9 cellular contexts compared by ENCODE assay signal in genomic region chr19:14494910-14495677, GRCh38. TPM values are rescaled to one million over a fixed set of nuclear protein-coding genes. Genes with fewer than 3 reads are reported as not detected.
A peak's percentile ranks its signal among the peaks of the same experiment; 100 is the strongest.
DNase-seq lines count a peak whose midpoint lies in the region; ATAC-seq, FAIRE-seq and TF ChIP-seq lines count a peak whose summit lies in the region.
"Had no signal": no experiment of that assay in that cellular context is flagged by ENCODE, and none has a peak within 500 bp of the region (broad histone marks: within the 10 kb centered on the region; RNA-seq: fewer than 3 reads in every experiment).

No MANE protein-coding gene starts in this region.

- H3K4me3 ChIP-seq in A673 (ENCODE audit: low read depth, low read length, poor library complexity, severe bottlenecking) (peak overlapping the region; percentile 81), mononuclear cell (ENCODE audit: low read length) (peak overlapping the region; percentile 6)

- H3K4me1 Mint-ChIP-seq in HFFc6 (ENCODE audit: low read depth), result peaks cover 35% of the 10 kb centered on the region

- no peak for DNase-seq in A673 (ENCODE audit: low spot score)
- DNase-seq in HFFc6, result no peak
- peak in 1 of 61 donors; percentile 9 for DNase-seq in caudate nucleus (lab: John Stamatoyannopoulos, UW)
- no peak for DNase-seq in stimulated activated CD4-positive, alpha-beta T cell treated with anti-CD3 and anti-CD28 coated beads, Interleukin-15, amount 100 ng/mL, for 24 hours
- DNase-seq in urothelium cell line (ENCODE audit: low spot score), result no peak
- DNase-seq in KG1 (lab: John Stamatoyannopoulos, UW), result no peak

- TF ChIP-seq CTCF in A673 (conservative IDR thresholded peaks at IDR 0.05; ENCODE audit: low read depth, low read length) (no peak), HFFc6 (IDR thresholded peaks at IDR 0.05) (no peak; the same call in 1 of the 2 replicates)

- peaks cover 21% of the 10 kb centered on the region for H3K36me3 Mint-ChIP-seq in HFFc6 (ENCODE audit: low read depth)

- peak overlapping the region; percentile 64 for H3K27ac Mint-ChIP-seq in HFFc6

- no peaks in the 10 kb centered on the region for H3K9me3 Mint-ChIP-seq in HFFc6

- CTCF ChIA-PET in A673 (lab: Charles Lee), result interaction anchor here (0.6 kb wide), 1 partner anchor 12 kb away, joined by 4 read pairs; no protein-coding TSS in a partner anchor

- peak overlapping the region; percentile 93 for H3K4me3 Mint-ChIP-seq in HFFc6

- no TSS peak for BruUV-seq in A673 (replicated peaks; lab: Mats Ljungman, UMichigan)

- no peak for ATAC-seq in HG02884 (IDR thresholded peaks at IDR 0.05; ENCODE audit: unreplicated experiment)

- no peaks in the 10 kb centered on the region; the same call in 1 of the 2 replicates for H3K27me3 Mint-ChIP-seq in HFFc6 (ENCODE audit: insufficient read depth)

- H3K27ac ChIP-seq in A673 (ENCODE audit: low read depth, low read length, poor library complexity, severe bottlenecking) (peak overlapping the region; percentile 61), caudate nucleus (ENCODE audit: low read depth, low read length) (peak overlapping the region; percentile 74)

- POLR2A ChIA-PET in A673 (lab: Charles Lee; ENCODE audit: low non-redundant PET), result interaction anchor here (0.6 kb wide), 1 partner anchor 329 kb away, joined by 10 read pairs; no protein-coding TSS in a partner anchor

- H3K27me3 ChIP-seq in A673 (replicated peaks; ENCODE audit: insufficient read depth, low read depth, low read length, poor library complexity), result no peaks in the 10 kb centered on the region
- H3K27me3 ChIP-seq in mononuclear cell (ENCODE audit: insufficient read depth, low read length), result no peaks in the 10 kb centered on the region

- H3K9me3 ChIP-seq in A673 (ENCODE audit: low read depth, low read length, poor library complexity, severe bottlenecking) (no peaks in the 10 kb centered on the region), mononuclear cell (ENCODE audit: low read depth, low read length) (no peaks in the 10 kb centered on the region)

- intact Hi-C loops in A673 (cut with micrococcal nuclease; ENCODE audit: unreplicated experiment), result no loop called here

- peaks cover 12% of the 10 kb centered on the region for H3K4me1 ChIP-seq in A673 (ENCODE audit: insufficient read depth, low read length, poor library complexity, severe bottlenecking)
- H3K4me1 ChIP-seq in mononuclear cell (ENCODE audit: insufficient read depth, low read length), result peaks cover 24% of the 10 kb centered on the region

- no peak for FAIRE-seq in urothelium cell line (lab: Jason Lieb, UNC)
- FAIRE-seq: endometrium had no signal

- H3K36me3 ChIP-seq in A673 (ENCODE audit: insufficient read depth, low read length, poor library complexity, severe bottlenecking), result no peaks in the 10 kb centered on the region

RNA-seq across cellular contexts. Expression of gene GIPC1, which starts 0.8 kb away (rescaled TPM):
- total RNA-seq in A673 (2021) (59.4 and 61.7 TPM in 2 replicates), mononuclear cell (11.0 TPM)
- 100 to 1,000 TPM; 169 to 204 (median 181) TPM for total RNA-seq in HFFc6 (2021; fragmentation: NEBNext Ultra II Directional; extraction: Animal tissue kit (Norgen Biotek cat#: 25700))

RNA-seq across cellular contexts. Expression of gene PTGER1, which starts 19.9 kb away (rescaled TPM):
- total RNA-seq in A673 (2021), result 0.72 TPM in 1 of 2 replicates, not detected in the other
- 1 to 10 TPM in 2 of 6 experiments, under 1 TPM in 4; 0.41 to 4.1 (median 0.62) TPM for total RNA-seq in HFFc6 (2021; fragmentation: NEBNext Ultra II Directional; extraction: Animal tissue kit (Norgen Biotek cat#: 25700))
- total RNA-seq in mononuclear cell, result not detected

RNA-seq across cellular contexts. Expression of gene DNAJB1, which starts 23.1 kb away (rescaled TPM):
- total RNA-seq in A673 (2021) (105 and 122 TPM in 2 replicates), mononuclear cell (265 TPM)
- total RNA-seq in HFFc6 (2021; fragmentation: NEBNext Ultra II Directional; extraction: Animal tissue kit (Norgen Biotek cat#: 25700)), result 100 to 1,000 TPM in 3 of 6 experiments, 10 to 100 TPM in 3; 99.2 to 138 (median 103) TPM

RNA-seq across cellular contexts. Expression of gene TECR, which starts 34.3 kb away (rescaled TPM):
- total RNA-seq in A673 (2021), result 189 and 203 TPM in 2 replicates
- total RNA-seq in HFFc6 (2021; fragmentation: NEBNext Ultra II Directional; extraction: Animal tissue kit (Norgen Biotek cat#: 25700)), result 100 to 1,000 TPM; 101 to 132 (median 118) TPM
- 28.9 TPM for total RNA-seq in mononuclear cell
